ENCODE assay signal across 10 cellular contexts in the genomic region with DNA sequence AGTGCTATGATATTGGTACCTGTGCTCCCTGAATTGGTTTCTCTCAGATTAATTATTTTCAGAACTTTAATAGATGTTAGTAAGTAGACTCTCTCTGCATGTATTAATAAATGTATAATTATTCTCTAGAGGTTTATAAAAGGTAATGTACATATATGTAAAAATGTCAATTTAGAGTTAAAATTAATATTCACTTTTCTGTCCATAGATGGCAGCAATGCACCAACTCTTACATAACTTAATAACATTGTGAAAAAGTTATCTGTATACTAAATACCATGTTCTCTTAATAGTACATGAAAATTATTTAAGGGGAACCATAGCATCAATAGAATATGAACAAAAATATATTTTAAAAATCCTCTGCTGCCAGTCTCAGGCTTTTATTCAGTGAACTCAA.
DNase-seq lines count a peak whose midpoint lies in the region; ATAC-seq and TF ChIP-seq lines count a peak whose summit lies in the region.
"Had no signal": no experiment of that assay in that cellular context is flagged by ENCODE, and none has a peak within 500 bp of the region (broad histone marks: within the 10 kb centered on the region; RNA-seq: fewer than 3 reads in every experiment).

No MANE protein-coding gene starts in this region.

- no peaks in the 10 kb centered on the region for H3K27me3 Mint-ChIP-seq in activated naive CD4-positive, alpha-beta T cell treated with anti-CD3 and anti-CD28 coated beads for 36 hours (ENCODE audit: low read depth)
- H3K27me3 Mint-ChIP-seq: activated naive CD8-positive, alpha-beta T cell had no signal

- no peak overlapping the region for H3K4me3 Mint-ChIP-seq in activated naive CD4-positive, alpha-beta T cell treated with anti-CD3 and anti-CD28 coated beads for 36 hours
- H3K4me3 Mint-ChIP-seq: activated naive CD8-positive, alpha-beta T cell had no signal

- DNase-seq in ACHN (peak; percentile 9), NCI-H69 (lab: John Stamatoyannopoulos, UW) (peak; percentile 26), fibroblast of pulmonary artery (ENCODE audit: low read depth) (peak; percentile 36), GM19238 (ENCODE audit: insufficient read length, low spot score) (no peak)
- no peak for DNase-seq in activated naive CD4-positive, alpha-beta T cell treated with anti-CD3 and anti-CD28 coated beads for 36 hours
- DNase-seq: NCI-H187 treated with DMSO at 0.1 percent for 48 hours had no signal

- no peaks in the 10 kb centered on the region for H3K9me3 Mint-ChIP-seq in activated naive CD4-positive, alpha-beta T cell treated with anti-CD3 and anti-CD28 coated beads for 36 hours

- intact Hi-C loops in activated naive CD4-positive, alpha-beta T cell treated with anti-CD3 and anti-CD28 coated beads for 36 hours (cut with micrococcal nuclease), result loop anchor here (1.0 kb wide), 1 partner anchor 339 kb away; no protein-coding TSS in a partner anchor

- no peaks in the 10 kb centered on the region for H3K4me1 Mint-ChIP-seq in activated naive CD4-positive, alpha-beta T cell treated with anti-CD3 and anti-CD28 coated beads for 36 hours (ENCODE audit: low read depth)

- no peak overlapping the region for H3K4me3 ChIP-seq in fibroblast of pulmonary artery (replicated peaks; ENCODE audit: low read depth, low read length)

- CTCF ChIA-PET in activated naive CD4-positive, alpha-beta T cell treated with anti-CD3 and anti-CD28 coated beads for 36 hours (lab: Charles Lee), result no interaction called here

- H3K36me3 Mint-ChIP-seq in activated naive CD4-positive, alpha-beta T cell treated with anti-CD3 and anti-CD28 coated beads for 36 hours (ENCODE audit: low read depth), result no peaks in the 10 kb centered on the region
- H3K36me3 Mint-ChIP-seq: activated naive CD8-positive, alpha-beta T cell had no signal

- ATAC-seq in GM18858 (IDR thresholded peaks at IDR 0.05; ENCODE audit: unreplicated experiment), result peak; percentile 59
- no peak for ATAC-seq in GM21423 (IDR thresholded peaks at IDR 0.05; ENCODE audit: unreplicated experiment)
- ATAC-seq in GM21576 (IDR thresholded peaks at IDR 0.05; ENCODE audit: unreplicated experiment), result no peak

- H3K27ac Mint-ChIP-seq in activated naive CD4-positive, alpha-beta T cell treated with anti-CD3 and anti-CD28 coated beads for 36 hours, result no peak overlapping the region
- H3K27ac Mint-ChIP-seq: activated naive CD8-positive, alpha-beta T cell had no signal

- in situ Hi-C loops in ACHN (cut with HindIII; ENCODE audit: low pct_ligation_motif_present, low pct_unique_long_range_greater_than_20kb, low sequenced_read_pairs), result no loop called here

- peak; percentile 33 for TF ChIP-seq CTCF in fibroblast of pulmonary artery (IDR thresholded peaks at IDR 0.05; ENCODE audit: low read length, missing control alignments)

Comparison
In these comparisons a context has a peak if more than half of its experiments do, and no peak if none do; other contexts are left out.
1. DNase-seq: peak in ACHN (single experiment), NCI-H69 (single experiment) and fibroblast of pulmonary artery (single experiment); none in GM19238 (single experiment) and activated naive CD4-positive, alpha-beta T cell treated with anti-CD3 and anti-CD28 coated beads for 36 hours (single experiment).